In the genomic region with DNA sequence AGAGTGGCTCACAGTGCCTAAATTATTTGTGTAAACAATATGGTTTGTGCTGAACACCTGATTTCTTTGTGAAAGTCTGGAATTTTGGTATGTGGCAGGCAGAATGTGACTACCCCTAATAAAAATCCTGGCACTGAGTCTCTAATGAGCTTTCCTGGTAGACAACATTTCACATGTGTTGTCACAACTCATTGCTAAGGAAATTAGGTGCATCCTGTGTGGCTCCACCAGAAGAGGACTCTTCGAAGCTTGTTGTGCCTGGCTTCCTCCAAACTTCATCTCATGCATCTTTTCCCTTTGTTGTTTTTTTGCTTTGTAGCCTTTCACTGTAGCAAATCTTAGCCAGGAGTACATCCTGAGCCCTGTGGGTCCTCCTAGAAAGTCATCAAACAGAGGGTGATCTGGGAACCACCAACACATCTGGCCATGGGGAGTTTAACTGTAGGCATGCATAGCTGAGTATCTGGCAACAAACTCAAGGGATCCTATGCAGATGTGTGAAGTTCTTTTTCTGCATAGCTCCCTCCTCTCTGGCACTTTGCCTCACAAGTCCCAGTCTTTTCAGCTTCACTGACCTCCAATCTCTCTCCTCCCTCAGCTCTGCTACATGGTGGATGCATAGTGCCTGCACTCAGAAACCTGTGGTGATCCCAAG, we compare ENCODE assay signal across 14 cellular contexts. TPM values are rescaled to one million over a fixed set of nuclear protein-coding genes. Genes with fewer than 3 reads are reported as not detected.
DNase-seq lines count a peak whose midpoint lies in the region; TF ChIP-seq lines count a peak whose summit lies in the region.
"Had no signal": no experiment of that assay in that cellular context is flagged by ENCODE, and none has a peak within 500 bp of the region (broad histone marks: within the 10 kb centered on the region; RNA-seq: fewer than 3 reads in every experiment).

No MANE protein-coding gene starts in this region.

- H3K36me3 ChIP-seq in BLaER1 (no peaks in the 10 kb centered on the region), thyroid gland (no peaks in the 10 kb centered on the region)
- H3K36me3 ChIP-seq: gastroesophageal sphincter had no signal

- H3K9ac ChIP-seq in BLaER1: no peak overlapping the region

- peak; percentile 11 for DNase-seq in HT1080 (ENCODE audit: low read depth)
- peak; percentile 94 for DNase-seq in dermis blood vessel endothelial cell
- DNase-seq in left kidney (ENCODE audit: low read depth, low spot score): peak; percentile 39
- no peak for DNase-seq in dorsolateral prefrontal cortex
- no peak for DNase-seq in activated CD4-positive, alpha-beta T cell treated with anti-CD3 and anti-CD28 coated beads, Interleukin-2, amount 50 U/mL, for 48 hours
- no peak for DNase-seq in thyroid gland
- DNase-seq in NCI-H1694 treated with DMSO at 0.1 percent for 48 hours (lab: John Stamatoyannopoulos, UW): no peak
- DNase-seq: CD4-positive, alpha-beta memory T cell; cortex of kidney; natural killer cell; NCI-H146; NCI-H524 treated with DMSO at 0.1 percent for 48 hours had no signal

- 16 to 33% methylated on average over 1 of the region's 1 CpG for WGBS in thyroid gland, 2 donors

- H3K9me3 ChIP-seq in BLaER1: no peaks in the 10 kb centered on the region
- H3K9me3 ChIP-seq in thyroid gland: no peaks in the 10 kb centered on the region
- H3K9me3 ChIP-seq: gastroesophageal sphincter had no signal

- intact Hi-C loops in dorsolateral prefrontal cortex (cut with DNase I) (no loop called here), thyroid gland (cut with DNase I) (no loop called here)

- H3K4me3 ChIP-seq in BLaER1 (no peak overlapping the region), dorsolateral prefrontal cortex (no peak overlapping the region), thyroid gland (replicated peaks in 1 of 3) (no peak overlapping the region)
- H3K4me3 ChIP-seq: gastroesophageal sphincter had no signal

- H3K4me2 ChIP-seq in BLaER1: peak overlapping the region; percentile 45

- H3K4me1 ChIP-seq in BLaER1 (peaks cover 14% of the 10 kb centered on the region), thyroid gland (peaks cover 0 to 10% of the 10 kb centered on the region in 2 donors)

- no peaks in the 10 kb centered on the region for H4K20me1 ChIP-seq in BLaER1

- TF ChIP-seq POLR2A in thyroid gland (IDR thresholded peaks at IDR 0.05): no peak

- H3K27me3 ChIP-seq in BLaER1 (no peaks in the 10 kb centered on the region), dorsolateral prefrontal cortex (no peaks in the 10 kb centered on the region), thyroid gland (no peaks in the 10 kb centered on the region)
- H3K27me3 ChIP-seq: gastroesophageal sphincter had no signal

- TF ChIP-seq CTCF in dorsolateral prefrontal cortex (IDR thresholded peaks at IDR 0.05 in 54 of 56, conservative IDR thresholded peaks at IDR 0.05 in 2 of 56; ENCODE audit: low read depth in 1 of 56, partially characterized antibody in 56 of 56): no peak
- no peak for TF ChIP-seq CTCF in thyroid gland (IDR thresholded peaks at IDR 0.05)

- H3K27ac ChIP-seq in BLaER1: no peak overlapping the region
- H3K27ac ChIP-seq in dorsolateral prefrontal cortex: no peak overlapping the region
- H3K27ac ChIP-seq in thyroid gland: no peak overlapping the region
- H3K27ac ChIP-seq: gastroesophageal sphincter had no signal

RNA-seq across cellular contexts. Expression of gene SERTAD2, which starts 42.1 kb away (rescaled TPM):
- total RNA-seq in HT1080 (2014; rRNA removed; shearing (Covaris generic)): 4.8 and 6.6 TPM in 2 replicates
- 21.0 and 26.3 TPM in 2 replicates for polyA plus RNA-seq in HT1080 (2015; cell fraction: cytosol; rRNA removed)
- polyA plus RNA-seq in HT1080 (2015; cell fraction: nucleus; rRNA removed): 10.9 and 16.7 TPM in 2 replicates
- 6.6 and 9.5 TPM in 2 replicates for total RNA-seq in dermis blood vessel endothelial cell
- total RNA-seq in dorsolateral prefrontal cortex: 10 to 100 TPM in 116 of 120 experiments, 1 to 10 TPM in 4; 7.8 to 24.8 (median 13.4) TPM
- total RNA-seq in thyroid gland: 10 to 100 TPM; 13.7 to 17.3 (median 16.6) TPM

Comparison
In these comparisons a context has a peak if more than half of its experiments do, and no peak if none do; other contexts are left out.
1. DNase-seq: peak in HT1080 (single experiment), dermis blood vessel endothelial cell (single experiment) and left kidney (single experiment); none in dorsolateral prefrontal cortex (0 of 10), activated CD4-positive, alpha-beta T cell treated with anti-CD3 and anti-CD28 coated beads, Interleukin-2, amount 50 U/mL, for 48 hours (0 of 2), thyroid gland (0 of 2) and NCI-H1694 treated with DMSO at 0.1 percent for 48 hours (single experiment).